8 cellular contexts compared by ENCODE assay signal in the genomic region with DNA sequence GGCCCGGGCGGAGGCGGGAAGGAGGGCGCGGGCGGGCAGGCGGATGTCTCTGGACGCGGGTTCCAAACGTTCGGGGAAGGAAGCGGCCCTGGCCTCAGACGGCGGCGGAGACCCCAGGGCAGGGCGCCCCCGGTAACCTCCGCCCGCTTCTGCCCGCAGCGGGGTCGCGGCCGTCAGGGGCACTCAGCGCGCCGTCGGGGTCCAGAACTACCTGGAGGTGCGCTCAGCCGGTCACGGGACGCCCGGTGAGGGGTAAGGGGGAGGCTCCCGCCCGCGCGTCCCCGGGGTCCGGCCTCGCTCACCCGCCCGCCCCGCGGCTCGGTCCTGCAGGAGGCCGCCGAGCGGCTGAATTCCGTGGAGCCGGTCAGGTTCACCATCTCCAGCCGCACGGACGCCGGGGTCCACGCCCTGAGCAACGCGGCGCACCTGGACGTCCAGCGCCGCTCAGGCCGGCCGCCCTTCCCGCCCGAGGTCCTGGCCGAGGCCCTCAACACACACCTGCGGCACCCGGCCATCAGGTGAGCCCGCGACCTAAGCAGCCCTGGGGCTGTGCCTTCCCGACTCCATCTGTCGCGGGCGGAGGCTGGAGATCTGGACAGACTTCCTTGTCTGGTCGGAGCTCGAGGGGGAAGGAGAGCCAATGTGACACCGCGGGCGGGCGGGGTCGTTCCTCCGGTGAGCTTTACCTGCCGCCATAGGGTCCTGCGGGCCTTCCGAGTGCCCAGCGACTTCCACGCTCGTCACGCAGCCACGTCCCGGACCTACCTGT. TPM values are rescaled to one million over a fixed set of nuclear protein-coding genes. Genes with fewer than 3 reads are reported as not detected.
DNase-seq lines count a peak whose midpoint lies in the region; ATAC-seq, FAIRE-seq and TF ChIP-seq lines count a peak whose summit lies in the region.

No MANE protein-coding gene starts in this region.

- H3K27me3 ChIP-seq in SJCRH30, result no peaks in the 10 kb centered on the region
- H3K27me3 ChIP-seq in H1 (replicated peaks in 1 of 4; ENCODE audit: control insufficient read depth in 3 of 4, extremely low read depth in 1 of 4, insufficient read depth in 3 of 4, low read length in 3 of 4), result peaks cover 0 to 4% (median 1%) of the 10 kb centered on the region in 4 experiments; a peak in 1 of 7 replicates

- H4K20me1 ChIP-seq in H1 (replicated peaks in 1 of 2; ENCODE audit: control insufficient read depth in 1 of 2, insufficient read depth in 2 of 2, low read length in 2 of 2), result peaks cover 5 to 26% of the 10 kb centered on the region in 2 experiments

- H3K79me1 ChIP-seq in H1 (ENCODE audit: low read depth, low read length), result peaks cover 4% of the 10 kb centered on the region

- peak overlapping the region; percentile 16 for H3K56ac ChIP-seq in H1 (replicated peaks; ENCODE audit: insufficient read length, low read depth, low read length)

- no peaks in the 10 kb centered on the region for H3K9me3 Mint-ChIP-seq in Calu3 (ENCODE audit: low read depth, unreplicated experiment)
- H3K9me3 Mint-ChIP-seq in naive B cell, result no peaks in the 10 kb centered on the region

- POLR2A ChIA-PET in H1 (lab: Charles Lee; ENCODE audit: partially characterized antibody), result interaction anchor here (0.9 to 10.1 kb wide), 16 partner anchors 9 to 254 kb away, joined by 3 to 134 read pairs (median 4); partner anchors contain the start of genes CCNL2 and TAS1R3

- H3K4me2 ChIP-seq in H1 (ENCODE audit: insufficient read depth in 1 of 2, low read depth in 2 of 2, low read length in 2 of 2), result peak overlapping the region; percentile 66 to 78

- FAIRE-seq in H1 (lab: Jason Lieb, UNC) (no peak), GM19239 (lab: Jason Lieb, UNC) (no peak)

- H3K18ac ChIP-seq in H1 (ENCODE audit: extremely low read depth, low read length), result no peak overlapping the region; the same call in 1 of the 2 replicates

- H3K4me1 Mint-ChIP-seq in Calu3 (ENCODE audit: low read depth, unreplicated experiment), result no peaks in the 10 kb centered on the region
- peaks cover 19 to 30% (median 20%) of the 10 kb centered on the region in 3 donors for H3K4me1 Mint-ChIP-seq in naive B cell

- H3K27ac ChIP-seq in SJCRH30 (peak overlapping the region; percentile 54), H1 (ENCODE audit: low read depth, low read length) (no peak overlapping the region; the same call in 1 of the 2 replicates)

- TF ChIP-seq RAD21 in H1 (IDR thresholded peaks at IDR 0.05 in 1 of 2, conservative IDR thresholded peaks at IDR 0.05 in 1 of 2; ENCODE audit: low read depth in 2 of 2, low read length in 2 of 2), result no peak

- intact Hi-C loops in Calu3 (cut with micrococcal nuclease; ENCODE audit: unreplicated experiment), result no loop called here

- 6% methylated on average over 43 of the region's 91 CpGs; no CpG with 5 or more reads in 1 of the 2 experiments for WGBS in H1 (ENCODE audit: extremely low coverage in 1 of 2, insufficient coverage in 1 of 2, insufficient read length in 1 of 2, insufficient replicate concordance in 2 of 2, low coverage in 1 of 2, low lambda C conversion rate in 2 of 2, missing lambda C conversion rate in 1 of 2), 2 experiments

- no peak overlapping the region for H2AFZ ChIP-seq in H1 (ENCODE audit: low read length)

- H2BK12ac ChIP-seq in H1 (ENCODE audit: low read depth, low read length), result 0 out of 2 replicates have a peak overlapping the region, but pooled peaks have one; percentile 75

- no peak for DNase-seq in Calu3
- DNase-seq in SJCRH30, result no peak
- peak in 1 of 2 experiments; percentile 78 for DNase-seq in H1 (ENCODE audit: low read depth in 1 of 2, low spot score in 2 of 2)
- DNase-seq in naive B cell, result no peak
- DNase-seq in GM19239 (ENCODE audit: insufficient read length, low spot score), result no peak

- H3K4me1 ChIP-seq in SJCRH30 (peaks cover 22% of the 10 kb centered on the region), H1 (replicated peaks in 1 of 4; ENCODE audit: control insufficient read depth in 3 of 4, insufficient read depth in 4 of 4, low read length in 3 of 4) (peaks cover 0 to 40% (median 31%) of the 10 kb centered on the region in 4 experiments; a peak in 6 of 7 replicates)

- no peak overlapping the region for H2AK5ac ChIP-seq in H1 (ENCODE audit: low read depth, low read length)

- H4K91ac ChIP-seq in H1 (replicated peaks; ENCODE audit: insufficient read length, low read length), result no peak overlapping the region

- no peak overlapping the region for H2BK20ac ChIP-seq in H1 (ENCODE audit: low read length)

- ATAC-seq in GM21825 (IDR thresholded peaks at IDR 0.05; ENCODE audit: unreplicated experiment) (peak; percentile 1), naive B cell (ENCODE audit: low read depth in 2 of 2) (no peak), GM18868 (IDR thresholded peaks at IDR 0.05; ENCODE audit: unreplicated experiment) (no peak), HG03378 (IDR thresholded peaks at IDR 0.05; ENCODE audit: unreplicated experiment) (no peak)

- H3K4me3 ChIP-seq in SJCRH30 (peak overlapping the region; percentile 79), H1 (ENCODE audit: extremely low read depth in 1 of 4, insufficient read depth in 2 of 4, low read depth in 3 of 4, low read length in 4 of 4) (peak overlapping the region; percentile 77 to 98 (median 87))

- H3K9ac ChIP-seq in H1 (replicated peaks in 1 of 4; ENCODE audit: extremely low read depth in 1 of 4, low read depth in 3 of 4, low read length in 3 of 4), result peak overlapping the region; percentile 45 to 71 (median 60); a peak in 6 of 7 replicates

- H4K8ac ChIP-seq in H1 (ENCODE audit: extremely low read depth, insufficient read depth, low read length), result no peak overlapping the region; the same call in none of the 2 replicates

- H3K4ac ChIP-seq in H1 (replicated peaks; ENCODE audit: insufficient read length, low read depth, low read length), result no peak overlapping the region

- H3K27me3 Mint-ChIP-seq in Calu3 (ENCODE audit: unreplicated experiment) (no peaks in the 10 kb centered on the region), naive B cell (no peaks in the 10 kb centered on the region)

- no peak overlapping the region for H2BK120ac ChIP-seq in H1 (replicated peaks; ENCODE audit: low read depth, low read length)

- H4K5ac ChIP-seq in H1 (ENCODE audit: insufficient read length, low read depth, low read length), result peak overlapping the region; percentile 83

- H3K36me3 Mint-ChIP-seq in Calu3 (ENCODE audit: insufficient read depth, unreplicated experiment), result peaks cover 73% of the 10 kb centered on the region
- no peaks in the 10 kb centered on the region for H3K36me3 Mint-ChIP-seq in naive B cell

- H3K79me2 ChIP-seq in H1 (ENCODE audit: control insufficient read depth in 1 of 2, insufficient read depth in 2 of 2, low read length in 2 of 2), result peaks cover 0 to 6% of the 10 kb centered on the region in 2 experiments; a peak in 1 of 4 replicates

- CTCF ChIA-PET in Calu3 (lab: Charles Lee) (no interaction called here), H1 (lab: Charles Lee; ENCODE audit: partially characterized antibody) (interaction anchor here (1.1 to 1.5 kb wide), 5 partner anchors 8 to 97 kb away, joined by 3 to 8 read pairs (median 3); no protein-coding TSS in a partner anchor)

- H2BK15ac ChIP-seq in H1 (ENCODE audit: low read length), result no peak overlapping the region

- no peak overlapping the region for H3K27ac Mint-ChIP-seq in Calu3 (ENCODE audit: unreplicated experiment)
- H3K27ac Mint-ChIP-seq in naive B cell, result peak overlapping the region; percentile 70 to 96 (median 86)

- H3K4me3 Mint-ChIP-seq in Calu3 (ENCODE audit: low read depth, unreplicated experiment) (peak overlapping the region; percentile 73), naive B cell (peak overlapping the region; percentile 79 to 95 (median 86))

- no peak for TF ChIP-seq EP300 in H1 (IDR thresholded peaks at IDR 0.05; ENCODE audit: borderline replicate concordance in 1 of 2, low read depth in 2 of 2, low read length in 2 of 2)

- BruUV-seq in Calu3 (replicated peaks; lab: Mats Ljungman, UMichigan), result no TSS peak

- H3K9me3 ChIP-seq in SJCRH30 (replicated peaks) (no peaks in the 10 kb centered on the region), H1 (ENCODE audit: insufficient read depth in 2 of 2, low read depth in 1 of 2, low read length in 1 of 2) (no peaks in the 10 kb centered on the region)

- no peak for TF ChIP-seq CTCF in Calu3 (IDR thresholded peaks at IDR 0.05; ENCODE audit: unreplicated experiment)
- TF ChIP-seq CTCF in H1 (IDR thresholded peaks at IDR 0.05; ENCODE audit: control extremely low read depth in 1 of 3, insufficient read depth in 1 of 3, low read depth in 1 of 3, low read length in 3 of 3), result no peak

- H3K23ac ChIP-seq in H1 (ENCODE audit: insufficient read length), result no peak overlapping the region

- H2BK5ac ChIP-seq in H1 (ENCODE audit: low read depth, low read length), result no peak overlapping the region; the same call in 1 of the 2 replicates

- peaks cover 21% of the 10 kb centered on the region; the same call in 1 of the 2 replicates for H3K23me2 ChIP-seq in H1 (ENCODE audit: low read depth, low read length)

- peaks cover 37% of the 10 kb centered on the region for H3K36me3 ChIP-seq in SJCRH30
- H3K36me3 ChIP-seq in H1 (ENCODE audit: control insufficient read depth in 2 of 4, insufficient read depth in 4 of 4, low read length in 3 of 4), result peaks cover 13 to 33% (median 27%) of the 10 kb centered on the region in 4 experiments

- 0 out of 3 replicates have a peak, but pooled peaks of 1 of the 2 experiments have one; percentile 18 for TF ChIP-seq POLR2A in H1 (IDR thresholded peaks at IDR 0.05; ENCODE audit: control extremely low read depth in 1 of 2, low read depth in 2 of 2, low read length in 2 of 2)

- no peak overlapping the region for H3K14ac ChIP-seq in H1 (ENCODE audit: insufficient read length)

RNA-seq across cellular contexts. Expression of gene PUSL1, which starts 0.5 kb away (rescaled TPM):
- 22.7 and 24.7 TPM in 2 replicates for total RNA-seq in Calu3 (2022)
- 23.9 and 25.3 TPM in 2 replicates for total RNA-seq in SJCRH30 (2014; rRNA removed; shearing (Covaris generic))
- 38.8 and 40.1 TPM in 2 replicates for total RNA-seq in H1 (2021; fragmentation: NEBNext Ultra II Directional; extraction: Animal tissue kit (Norgen Biotek cat#: 25700))
- 87.4 and 108 TPM in 2 replicates for polyA plus RNA-seq in H1 (2011; rRNA removed)
- polyA plus RNA-seq in H1 (2011; cell fraction: cytosol; rRNA removed), result 56.9 TPM
- 65.9 TPM for polyA plus RNA-seq in H1 (2011; cell fraction: nucleus; rRNA removed)
- 19.3 to 37.6 TPM (median 34.0 TPM) in 4 replicates for polyA plus RNA-seq in H1 (2012, experiment 1 of 2)
- 38.4 TPM for polyA plus RNA-seq in H1 (2012, experiment 2 of 2)
- 27.2 TPM for polyA plus RNA-seq in H1 (2013, experiment 1 of 2)
- 25.7 TPM for polyA plus RNA-seq in H1 (2013, experiment 2 of 2)
- 8.7 and 9.3 TPM in 2 replicates for polyA minus RNA-seq in H1 (2011; rRNA and poly(A)+ RNA removed)
- 14.0 TPM for polyA minus RNA-seq in H1 (2011; cell fraction: cytosol; rRNA and poly(A)+ RNA removed)
- polyA minus RNA-seq in H1 (2011; cell fraction: nucleus; rRNA and poly(A)+ RNA removed), result 30.1 TPM
- 10 to 100 TPM in 5 of 6 donors, 1 to 10 TPM in 1; 7.2 to 17.2 (median 11.9) TPM for polyA plus RNA-seq in naive B cell (ENCODE audit: low read depth in 6 of 6)

RNA-seq across cellular contexts. Expression of gene ACAP3, which starts 1.2 kb away (rescaled TPM):
- total RNA-seq in Calu3 (2022), result 41.1 and 48.3 TPM in 2 replicates
- 18.7 and 27.4 TPM in 2 replicates for total RNA-seq in SJCRH30 (2014; rRNA removed; shearing (Covaris generic))
- 26.5 and 28.3 TPM in 2 replicates for total RNA-seq in H1 (2021; fragmentation: NEBNext Ultra II Directional; extraction: Animal tissue kit (Norgen Biotek cat#: 25700))
- polyA plus RNA-seq in H1 (2011; rRNA removed), result 14.8 and 30.0 TPM in 2 replicates
- polyA plus RNA-seq in H1 (2011; cell fraction: cytosol; rRNA removed), result 28.0 TPM
- polyA plus RNA-seq in H1 (2011; cell fraction: nucleus; rRNA removed), result 219 TPM
- polyA plus RNA-seq in H1 (2012, experiment 1 of 2), result 20.5 to 39.7 TPM (median 32.1 TPM) in 4 replicates
- 14.0 TPM for polyA plus RNA-seq in H1 (2012, experiment 2 of 2)
- polyA plus RNA-seq in H1 (2013, experiment 1 of 2), result 12.2 TPM
- polyA plus RNA-seq in H1 (2013, experiment 2 of 2), result 12.2 TPM
- 9.1 and 13.0 TPM in 2 replicates for polyA minus RNA-seq in H1 (2011; rRNA and poly(A)+ RNA removed)
- polyA minus RNA-seq in H1 (2011; cell fraction: cytosol; rRNA and poly(A)+ RNA removed), result 26.1 TPM
- polyA minus RNA-seq in H1 (2011; cell fraction: nucleus; rRNA and poly(A)+ RNA removed), result 39.2 TPM
- 1 to 10 TPM; 1.9 to 7.2 (median 3.1) TPM for polyA plus RNA-seq in naive B cell (ENCODE audit: low read depth in 6 of 6)

RNA-seq across cellular contexts. Expression of gene INTS11, which starts 15.5 kb away (rescaled TPM):
- 110 and 117 TPM in 2 replicates for total RNA-seq in Calu3 (2022)
- total RNA-seq in SJCRH30 (2014; rRNA removed; shearing (Covaris generic)), result 66.0 and 78.7 TPM in 2 replicates
- 113 and 116 TPM in 2 replicates for total RNA-seq in H1 (2021; fragmentation: NEBNext Ultra II Directional; extraction: Animal tissue kit (Norgen Biotek cat#: 25700))
- polyA plus RNA-seq in H1 (2011; rRNA removed), result 243 and 324 TPM in 2 replicates
- polyA plus RNA-seq in H1 (2011; cell fraction: cytosol; rRNA removed), result 210 TPM
- 662 TPM for polyA plus RNA-seq in H1 (2011; cell fraction: nucleus; rRNA removed)
- polyA plus RNA-seq in H1 (2012, experiment 1 of 2), result 121 to 180 TPM (median 164 TPM) in 4 replicates
- 131 TPM for polyA plus RNA-seq in H1 (2012, experiment 2 of 2)
- 99.2 TPM for polyA plus RNA-seq in H1 (2013, experiment 1 of 2)
- polyA plus RNA-seq in H1 (2013, experiment 2 of 2), result 89.5 TPM
- 115 and 144 TPM in 2 replicates for polyA minus RNA-seq in H1 (2011; rRNA and poly(A)+ RNA removed)
- 86.7 TPM for polyA minus RNA-seq in H1 (2011; cell fraction: cytosol; rRNA and poly(A)+ RNA removed)
- 144 TPM for polyA minus RNA-seq in H1 (2011; cell fraction: nucleus; rRNA and poly(A)+ RNA removed)
- polyA plus RNA-seq in naive B cell (ENCODE audit: low read depth in 6 of 6), result 10 to 100 TPM; 45.9 to 61.5 (median 54.3) TPM

RNA-seq across cellular contexts. Expression of gene CPTP, which starts 15.7 kb away (rescaled TPM):
- total RNA-seq in Calu3 (2022), result 20.1 and 23.7 TPM in 2 replicates
- total RNA-seq in SJCRH30 (2014; rRNA removed; shearing (Covaris generic)), result 22.1 and 22.3 TPM in 2 replicates
- 10.6 and 13.3 TPM in 2 replicates for total RNA-seq in H1 (2021; fragmentation: NEBNext Ultra II Directional; extraction: Animal tissue kit (Norgen Biotek cat#: 25700))
- polyA plus RNA-seq in H1 (2011; rRNA removed) (8.1 and 13.4 TPM in 2 replicates), naive B cell (ENCODE audit: low read depth in 6 of 6) (10 to 100 TPM in 3 of 6 donors, 1 to 10 TPM in 3; 7.9 to 16.9 (median 10.7) TPM)
- 7.0 TPM for polyA plus RNA-seq in H1 (2011; cell fraction: cytosol; rRNA removed)
- polyA plus RNA-seq in H1 (2011; cell fraction: nucleus; rRNA removed), result 8.0 TPM
- 5.8 to 8.6 TPM (median 8.1 TPM) in 4 replicates for polyA plus RNA-seq in H1 (2012, experiment 1 of 2)
- 9.5 TPM for polyA plus RNA-seq in H1 (2012, experiment 2 of 2)
- polyA plus RNA-seq in H1 (2013, experiment 1 of 2), result 10.1 TPM
- polyA plus RNA-seq in H1 (2013, experiment 2 of 2), result 9.7 TPM
- 2.2 and 3.2 TPM in 2 replicates for polyA minus RNA-seq in H1 (2011; rRNA and poly(A)+ RNA removed)
- 6.8 TPM for polyA minus RNA-seq in H1 (2011; cell fraction: cytosol; rRNA and poly(A)+ RNA removed)
- polyA minus RNA-seq in H1 (2011; cell fraction: nucleus; rRNA and poly(A)+ RNA removed), result 11.6 TPM

RNA-seq across cellular contexts. Expression of gene TAS1R3, which starts 22.1 kb away (rescaled TPM):
- 0.24 and 0.42 TPM in 2 replicates for total RNA-seq in Calu3 (2022)
- 0.15 and 0.47 TPM in 2 replicates for total RNA-seq in SJCRH30 (2014; rRNA removed; shearing (Covaris generic))
- total RNA-seq in H1 (2021; fragmentation: NEBNext Ultra II Directional; extraction: Animal tissue kit (Norgen Biotek cat#: 25700)), result 0.11 and 0.19 TPM in 2 replicates
- polyA plus RNA-seq in H1 (2011; rRNA removed), result 0.03 and 0.16 TPM in 2 replicates
- 0.06 TPM for polyA plus RNA-seq in H1 (2011; cell fraction: cytosol; rRNA removed)
- 0.64 TPM for polyA plus RNA-seq in H1 (2011; cell fraction: nucleus; rRNA removed)
- 0.12 to 0.22 TPM (median 0.17 TPM) in 4 replicates for polyA plus RNA-seq in H1 (2012, experiment 1 of 2)
- polyA plus RNA-seq in H1 (2012, experiment 2 of 2), result 0.14 TPM
- 0.04 TPM for polyA plus RNA-seq in H1 (2013, experiment 1 of 2)
- 0.02 TPM for polyA plus RNA-seq in H1 (2013, experiment 2 of 2)
- polyA minus RNA-seq in H1 (2011; rRNA and poly(A)+ RNA removed), result 0.05 TPM in 1 of 2 replicates, not detected in the other
- not detected for polyA minus RNA-seq in H1 (2011; cell fraction: cytosol; rRNA and poly(A)+ RNA removed)
- 0.40 TPM for polyA minus RNA-seq in H1 (2011; cell fraction: nucleus; rRNA and poly(A)+ RNA removed)
- under 1 TPM in 3 of 6 donors, not detected in 3; 0.28 to 0.44 (median 0.31) TPM for polyA plus RNA-seq in naive B cell (ENCODE audit: low read depth in 6 of 6)
